Comparison of ENCODE assay signal across 17 cellular contexts in genomic region chr15:92149469-92149868, GRCh38.
DNase-seq lines count a peak whose midpoint lies in the region; FAIRE-seq and TF ChIP-seq lines count a peak whose summit lies in the region.
"Had no signal": no experiment of that assay in that cellular context is flagged by ENCODE, and none has a peak within 500 bp of the region (broad histone marks: within the 10 kb centered on the region; RNA-seq: fewer than 3 reads in every experiment).

No MANE protein-coding gene starts in this region.

- no peaks in the 10 kb centered on the region for H3K9me2 ChIP-seq in Karpas-422 (replicated peaks; ENCODE audit: insufficient read depth, low read length)

- no peak overlapping the region for H3K4me3 Mint-ChIP-seq in astrocyte (ENCODE audit: unreplicated experiment)
- no peak overlapping the region for H3K4me3 Mint-ChIP-seq in immature natural killer cell
- H3K4me3 Mint-ChIP-seq: CD8-positive, alpha-beta memory T cell; GM23338; IgD-negative memory B cell had no signal

- no peak for TF ChIP-seq CTCF in astrocyte (IDR thresholded peaks at IDR 0.05; ENCODE audit: insufficient read depth, low read depth, low read length)

- H4K20me1 ChIP-seq in astrocyte (ENCODE audit: insufficient read depth, low read length): no peaks in the 10 kb centered on the region
- no peaks in the 10 kb centered on the region for H4K20me1 ChIP-seq in Karpas-422 (ENCODE audit: insufficient read depth, low read depth, low read length)

- no peaks in the 10 kb centered on the region for H3K27me3 ChIP-seq in astrocyte (ENCODE audit: insufficient read depth, low read length)
- H3K27me3 ChIP-seq in Karpas-422 (ENCODE audit: low read length): no peaks in the 10 kb centered on the region

- H3K9me3 ChIP-seq in astrocyte (ENCODE audit: insufficient read depth, low read depth, low read length): no peaks in the 10 kb centered on the region
- no peaks in the 10 kb centered on the region for H3K9me3 ChIP-seq in Karpas-422 (ENCODE audit: low read length)
- H3K9me3 ChIP-seq: Caco-2 had no signal

- H3K9ac ChIP-seq in astrocyte (ENCODE audit: low read length) (no peak overlapping the region), Karpas-422 (ENCODE audit: low read length) (no peak overlapping the region)

- H3K4me1 ChIP-seq in astrocyte (ENCODE audit: insufficient read depth, low read length) (no peaks in the 10 kb centered on the region), Karpas-422 (ENCODE audit: low read length) (peaks cover 16% of the 10 kb centered on the region)
- H3K4me1 ChIP-seq: Caco-2 had no signal

- H3K9me3 Mint-ChIP-seq in astrocyte (ENCODE audit: unreplicated experiment): no peaks in the 10 kb centered on the region
- H3K9me3 Mint-ChIP-seq in immature natural killer cell: no peaks in the 10 kb centered on the region
- H3K9me3 Mint-ChIP-seq: CD8-positive, alpha-beta memory T cell; GM23338; IgD-negative memory B cell had no signal

- no peak overlapping the region for H2AFZ ChIP-seq in astrocyte (ENCODE audit: low read depth, low read length)
- H2AFZ ChIP-seq in Karpas-422 (ENCODE audit: low read length): no peak overlapping the region
- H2AFZ ChIP-seq: GM23338 had no signal

- H3K27ac Mint-ChIP-seq in astrocyte (ENCODE audit: unreplicated experiment): no peak overlapping the region
- no peak overlapping the region for H3K27ac Mint-ChIP-seq in immature natural killer cell
- H3K27ac Mint-ChIP-seq: CD8-positive, alpha-beta memory T cell; GM23338; IgD-negative memory B cell had no signal

- H3K79me2 ChIP-seq in astrocyte (ENCODE audit: insufficient read depth, low read length) (no peaks in the 10 kb centered on the region), Karpas-422 (ENCODE audit: low read length) (peaks cover 3% of the 10 kb centered on the region; the same call in 1 of the 2 replicates)

- no peak overlapping the region for H3K27ac ChIP-seq in astrocyte (ENCODE audit: low read depth, low read length)
- no peak overlapping the region for H3K27ac ChIP-seq in Karpas-422 (ENCODE audit: low read length)

- H3K4me2 ChIP-seq in astrocyte (ENCODE audit: low read length) (no peak overlapping the region), Karpas-422 (ENCODE audit: low read depth, low read length, poor library complexity, severe bottlenecking) (no peak overlapping the region)
- H3K4me2 ChIP-seq: GM23338 had no signal

- H3K36me3 Mint-ChIP-seq in astrocyte (ENCODE audit: low read depth, unreplicated experiment) (peaks cover 3% of the 10 kb centered on the region), immature natural killer cell (peaks cover 24 to 50% (median 28%) of the 10 kb centered on the region in 3 donors)
- H3K36me3 Mint-ChIP-seq: IgD-negative memory B cell had no signal

- peaks cover 2% of the 10 kb centered on the region for H3K27me3 Mint-ChIP-seq in astrocyte (ENCODE audit: low read depth, unreplicated experiment)
- H3K27me3 Mint-ChIP-seq in immature natural killer cell (ENCODE audit: low read depth in 3 of 3): peaks cover 0 to 2% (median 1%) of the 10 kb centered on the region in 3 donors

- H3K4me1 Mint-ChIP-seq in astrocyte (ENCODE audit: low read depth, unreplicated experiment) (peaks cover 8% of the 10 kb centered on the region), immature natural killer cell (no peaks in the 10 kb centered on the region)
- H3K4me1 Mint-ChIP-seq: CD8-positive, alpha-beta memory T cell had no signal

- peak; percentile 32 for FAIRE-seq in astrocyte (lab: Jason Lieb, UNC)
- FAIRE-seq: GM18507 had no signal

- H3K36me3 ChIP-seq in astrocyte (ENCODE audit: insufficient read depth, low read length) (no peaks in the 10 kb centered on the region), Karpas-422 (ENCODE audit: insufficient read depth, low read length) (peaks cover 35% of the 10 kb centered on the region; the same call in 1 of the 2 replicates)

- H3K4me3 ChIP-seq in astrocyte (ENCODE audit: insufficient read depth, low read depth, low read length) (no peak overlapping the region), Karpas-422 (ENCODE audit: low read length) (no peak overlapping the region)
- H3K4me3 ChIP-seq: GM23338 had no signal

- DNase-seq in AG08395 (ENCODE audit: low spot score): peak; percentile 45
- peak; percentile 12 for DNase-seq in EH (ENCODE audit: low read depth)
- DNase-seq in astrocyte (ENCODE audit: low read depth): no peak
- DNase-seq in fibroblast of the conjunctiva (ENCODE audit: low read depth): peak; percentile 3
- DNase-seq in activated naive CD4-positive, alpha-beta T cell (lab: John Stamatoyannopoulos, UW): no peak
- no peak for DNase-seq in Karpas-422
- DNase-seq in immature natural killer cell: no peak
- no peak for DNase-seq in hippocampal formation (lab: John Stamatoyannopoulos, UW)
- DNase-seq: 8988T; Caco-2; CD8-positive, alpha-beta memory T cell; DND-41; GF-D8; H7 had no signal

Comparison
In these comparisons a context has a peak if more than half of its experiments do, and no peak if none do; other contexts are left out.
1. DNase-seq: peak in AG08395 (single experiment), EH (single experiment) and fibroblast of the conjunctiva (single experiment); none in astrocyte (single experiment), activated naive CD4-positive, alpha-beta T cell (0 of 4), Karpas-422 (single experiment), immature natural killer cell (0 of 3) and hippocampal formation (0 of 2).